31 cellular contexts compared by ENCODE assay signal in the genomic region with DNA sequence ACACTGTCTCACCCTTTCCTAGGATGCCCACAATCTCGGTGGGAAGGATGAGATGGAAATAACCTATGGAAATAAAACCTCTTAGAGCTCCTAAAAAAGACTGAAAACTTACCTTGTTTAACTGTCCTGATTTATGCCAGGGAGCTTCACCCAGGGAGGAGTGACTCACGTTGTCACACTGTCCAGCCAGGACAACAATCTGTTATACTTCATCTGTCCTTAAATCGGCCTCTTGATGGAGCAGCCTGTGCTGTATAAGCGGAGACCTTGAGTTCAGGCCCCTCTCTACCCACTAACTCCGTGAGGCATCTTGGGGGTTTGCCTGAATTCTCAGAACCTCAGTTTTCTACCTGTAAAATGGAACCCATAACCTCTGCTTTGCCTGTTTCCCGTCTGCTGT. TPM values are rescaled to one million over a fixed set of nuclear protein-coding genes. Genes with fewer than 3 reads are reported as not detected.
"Had no signal": no experiment of that assay in that cellular context is flagged by ENCODE, and none has a peak within 500 bp of the region (broad histone marks: within the 10 kb centered on the region; RNA-seq: fewer than 3 reads in every experiment).

No MANE protein-coding gene starts in this region.

- H3K9me3 Mint-ChIP-seq: activated CD4-positive, alpha-beta T cell treated with anti-CD3 and anti-CD28 coated beads, Interleukin-2, amount 10 ng/mL, durations not matched to agents 7 days and 5 days; activated naive CD4-positive, alpha-beta T cell treated with anti-CD3 and anti-CD28 coated beads, Interleukin-2, amount 10 ng/mL, durations not matched to agents 7 days and 5 days; activated naive CD8-positive, alpha-beta T cell treated with anti-CD3 and anti-CD28 coated beads, Interleukin-2, amount 50 U/mL, for 24 hours; activated T-cell treated with anti-CD3 and anti-CD28 coated beads, Interleukin-2, amount 50 U/mL, for 4 hours; activated T-helper 1 cell treated with anti-CD3 and anti-CD28 coated beads, Interleukin-12 subunit alpha, Interleukin-12 subunit beta, Interleukin-2, Interleukin-4 antibody, amounts not matched to agents 30 ng/mL and 10 ng/mL and 1 ng/mL, durations not matched to agents 14 hours and 24 hours and 36 hours; central memory CD8-positive, alpha-beta T cell had no signal

- H3K4me1 Mint-ChIP-seq: activated CD4-positive, alpha-beta T cell treated with anti-CD3 and anti-CD28 coated beads for 36 hours; activated CD4-positive, alpha-beta T cell treated with anti-CD3 and anti-CD28 coated beads, Interleukin-2, amount 10 ng/mL, durations not matched to agents 7 days and 5 days; activated naive CD4-positive, alpha-beta T cell treated with anti-CD3 and anti-CD28 coated beads, Interleukin-2, amount 10 ng/mL, durations not matched to agents 7 days and 5 days; activated naive CD8-positive, alpha-beta T cell treated with anti-CD3 and anti-CD28 coated beads, Interleukin-2, amount 50 U/mL, for 24 hours; central memory CD8-positive, alpha-beta T cell; WTC11 had no signal

- H3K36me3 ChIP-seq: cardiac muscle cell, MG63, SJCRH30 had no signal

- H3K4me3 Mint-ChIP-seq: activated CD4-positive, alpha-beta T cell treated with anti-CD3 and anti-CD28 coated beads for 36 hours; activated CD4-positive, alpha-beta T cell treated with anti-CD3 and anti-CD28 coated beads, Interleukin-2, amount 10 ng/mL, durations not matched to agents 7 days and 5 days; activated naive CD4-positive, alpha-beta T cell treated with anti-CD3 and anti-CD28 coated beads, Interleukin-2, amount 10 ng/mL, durations not matched to agents 7 days and 5 days; activated naive CD8-positive, alpha-beta T cell; activated naive CD8-positive, alpha-beta T cell treated with anti-CD3 and anti-CD28 coated beads, Interleukin-2, amount 50 U/mL, for 24 hours; activated T-cell treated with anti-CD3 and anti-CD28 coated beads, Interleukin-2, amount 50 U/mL, for 4 hours; activated T-helper 1 cell treated with anti-CD3 and anti-CD28 coated beads, Interleukin-12 subunit alpha, Interleukin-12 subunit beta, Interleukin-2, Interleukin-4 antibody, amounts not matched to agents 30 ng/mL and 10 ng/mL and 1 ng/mL, durations not matched to agents 14 hours and 24 hours and 36 hours; central memory CD8-positive, alpha-beta T cell; WTC11 had no signal

- DNase-seq: activated CD4-positive, alpha-beta T cell treated with anti-CD3 and anti-CD28 coated beads for 36 hours; activated CD4-positive, alpha-beta T cell treated with anti-CD3 and anti-CD28 coated beads, Interleukin-2, amount 10 ng/mL, durations not matched to agents 7 days and 5 days; activated CD4-positive, alpha-beta T cell treated with anti-CD3 and anti-CD28 coated beads, Interleukin-2, amount 50 U/mL, for 48 hours; activated CD8-positive, alpha-beta memory T cell treated with anti-CD3 and anti-CD28 coated beads, Interleukin-2, amount 50 U/mL, for 4 hours; activated gamma-delta T cell treated with Interleukin-2 at 50 U/mL for 16 hours; activated naive CD4-positive, alpha-beta T cell treated with anti-CD3 and anti-CD28 coated beads, Interleukin-2, amount 10 ng/mL, durations not matched to agents 7 days and 5 days; activated naive CD8-positive, alpha-beta T cell treated with anti-CD3 and anti-CD28 coated beads, Interleukin-2, amount 50 U/mL, for 24 hours; activated T-cell treated with anti-CD3 and anti-CD28 coated beads for 4 hours; activated T-cell treated with anti-CD3 and anti-CD28 coated beads, Interleukin-2, amount 50 U/mL, for 4 hours; aorta; MG63; NCI-H1048; NCI-H1105 treated with DMSO at 0.1 percent for 48 hours; NCI-H1436; NCI-H1694; NCI-H1930; NCI-H2081 treated with DMSO at 0.1 percent for 48 hours; NCI-H345; NCI-H524 treated with DMSO at 0.1 percent for 48 hours; SHP77; SJCRH30 had no signal

- H3K36me3 Mint-ChIP-seq: activated naive CD4-positive, alpha-beta T cell treated with anti-CD3 and anti-CD28 coated beads, Interleukin-2, amount 10 ng/mL, durations not matched to agents 7 days and 5 days; activated naive CD8-positive, alpha-beta T cell; WTC11 had no signal

- H3K27ac ChIP-seq: cardiac muscle cell, SJCRH30, SK-N-MC had no signal

- H3K27me3 ChIP-seq: cardiac muscle cell, MG63, SJCRH30 had no signal

- ATAC-seq: activated CD4-positive, alpha-beta T cell treated with anti-CD3 and anti-CD28 coated beads for 36 hours; activated CD4-positive, CD25-positive, alpha-beta regulatory T cell treated with anti-CD3 and anti-CD28 coated beads, Interleukin-2, amount 50 U/mL, for 24 hours; activated naive CD8-positive, alpha-beta T cell treated with anti-CD3 and anti-CD28 coated beads, Interleukin-2, amount 50 U/mL, for 24 hours; activated T-cell treated with anti-CD3 and anti-CD28 coated beads, Interleukin-2, amount 50 U/mL, for 4 hours; WTC11 had no signal

- H3K27ac Mint-ChIP-seq: activated CD4-positive, alpha-beta T cell treated with anti-CD3 and anti-CD28 coated beads for 36 hours; activated CD4-positive, alpha-beta T cell treated with anti-CD3 and anti-CD28 coated beads, Interleukin-2, amount 10 ng/mL, durations not matched to agents 7 days and 5 days; activated naive CD4-positive, alpha-beta T cell treated with anti-CD3 and anti-CD28 coated beads, Interleukin-2, amount 10 ng/mL, durations not matched to agents 7 days and 5 days; activated naive CD8-positive, alpha-beta T cell; activated naive CD8-positive, alpha-beta T cell treated with anti-CD3 and anti-CD28 coated beads, Interleukin-2, amount 50 U/mL, for 24 hours; activated T-helper 1 cell treated with anti-CD3 and anti-CD28 coated beads, Interleukin-12 subunit alpha, Interleukin-12 subunit beta, Interleukin-2, Interleukin-4 antibody, amounts not matched to agents 30 ng/mL and 10 ng/mL and 1 ng/mL, durations not matched to agents 14 hours and 24 hours and 36 hours; WTC11 had no signal

- H3K4me3 ChIP-seq: cardiac muscle cell, MG63, SJCRH30, SK-N-MC had no signal

RNA-seq across cellular contexts. Expression of gene KIAA1755, which starts 9.2 kb away (rescaled TPM):
- total RNA-seq: activated CD4-positive, alpha-beta T cell treated with anti-CD3 and anti-CD28 coated beads for 36 hours; activated CD4-positive, alpha-beta T cell treated with anti-CD3 and anti-CD28 coated beads, Interleukin-2, amount 10 ng/mL, durations not matched to agents 7 days and 5 days; activated T-cell treated with anti-CD3 and anti-CD28 coated beads, Interleukin-2, amount 50 U/mL, for 4 hours; activated T-helper 1 cell treated with anti-CD3 and anti-CD28 coated beads, Interleukin-12 subunit alpha, Interleukin-12 subunit beta, Interleukin-2, Interleukin-4 antibody, amounts not matched to agents 30 ng/mL and 10 ng/mL and 1 ng/mL, durations not matched to agents 14 hours and 24 hours and 36 hours; cardiac muscle cell; NCI-H460; T-helper 1 cell treated with Interleukin-12 subunit alpha and Interleukin-12 subunit beta and Interleukin-4 antibody, amounts not matched to agents 30 ng/mL and 1 ng/mL, for 36 hours; T-helper 2 cell treated with Interferon-gamma antibody and Interleukin-4, amounts not matched to agents 100 ng/mL and 5 ng/mL, for 36 hours had no signal
- polyA plus RNA-seq: cardiac muscle cell had no signal

RNA-seq across cellular contexts. Expression of gene BPI, which starts 34.2 kb away (rescaled TPM):
- total RNA-seq: activated CD4-positive, alpha-beta T cell treated with anti-CD3 and anti-CD28 coated beads for 36 hours; activated CD4-positive, alpha-beta T cell treated with anti-CD3 and anti-CD28 coated beads, Interleukin-2, amount 10 ng/mL, durations not matched to agents 7 days and 5 days; activated T-cell treated with anti-CD3 and anti-CD28 coated beads, Interleukin-2, amount 50 U/mL, for 4 hours; activated T-helper 1 cell treated with anti-CD3 and anti-CD28 coated beads, Interleukin-12 subunit alpha, Interleukin-12 subunit beta, Interleukin-2, Interleukin-4 antibody, amounts not matched to agents 30 ng/mL and 10 ng/mL and 1 ng/mL, durations not matched to agents 14 hours and 24 hours and 36 hours; cardiac muscle cell; NCI-H460; T-helper 1 cell treated with Interleukin-12 subunit alpha and Interleukin-12 subunit beta and Interleukin-4 antibody, amounts not matched to agents 30 ng/mL and 1 ng/mL, for 36 hours; T-helper 2 cell treated with Interferon-gamma antibody and Interleukin-4, amounts not matched to agents 100 ng/mL and 5 ng/mL, for 36 hours; WTC11 had no signal
- polyA plus RNA-seq: cardiac muscle cell had no signal
